15 cellular contexts compared by ENCODE assay signal in the genomic region with DNA sequence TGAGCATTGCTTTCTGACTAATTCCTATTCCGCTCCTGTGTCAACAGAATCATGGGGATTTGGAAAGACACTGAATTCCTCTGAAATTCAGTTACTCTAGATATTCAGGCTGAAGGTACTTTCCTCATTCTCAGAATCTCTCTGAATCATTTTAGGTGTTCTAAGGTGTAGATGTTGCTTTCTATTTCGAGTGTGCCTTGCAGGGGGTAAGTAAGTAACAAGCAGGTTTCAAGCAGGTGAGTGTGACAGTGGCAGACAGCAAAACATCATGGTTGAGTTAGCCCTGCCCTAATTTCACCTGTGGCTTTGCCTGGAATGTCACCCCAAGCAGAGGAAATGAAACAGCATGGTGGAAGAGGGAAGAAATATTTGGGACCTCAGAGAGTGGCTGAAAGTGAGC.
DNase-seq lines count a peak whose midpoint lies in the region; ATAC-seq and TF ChIP-seq lines count a peak whose summit lies in the region.
"Had no signal": no experiment of that assay in that cellular context is flagged by ENCODE, and none has a peak within 500 bp of the region (broad histone marks: within the 10 kb centered on the region; RNA-seq: fewer than 3 reads in every experiment).

No MANE protein-coding gene starts in this region.

- no peak for TF ChIP-seq POLR2A in thyroid gland (IDR thresholded peaks at IDR 0.05)

- no peaks in the 10 kb centered on the region for H3K27me3 ChIP-seq in thyroid gland
- no peaks in the 10 kb centered on the region for H3K27me3 ChIP-seq in effector memory CD4-positive, alpha-beta T cell (replicated peaks; ENCODE audit: control insufficient read depth, insufficient read depth, low read length, poor library complexity, severe bottlenecking)
- H3K27me3 ChIP-seq: BLaER1 treated with 17β-estradiol and CSF1 and Interleukin-3, amounts not matched to agents 10 nM and 100 nM had no signal

- DNase-seq in activated naive CD4-positive, alpha-beta T cell treated with anti-CD3 and anti-CD28 coated beads, Interleukin-2, amount 50 U/mL, for 16 hours: no peak
- DNase-seq in WTC11 (ENCODE audit: low spot score) (no peak), kidney tubule cell (ENCODE audit: low spot score) (peak; percentile 93), thyroid gland (peak; percentile 42 to 46)
- no peak for DNase-seq in effector memory CD4-positive, alpha-beta T cell
- no peak for DNase-seq in naive thymus-derived CD8-positive, alpha-beta T cell
- DNase-seq: Calu3; CD4-positive, CD25-positive, alpha-beta regulatory T cell; DMS 273 treated with DMSO at 0.1 percent for 48 hours; GM23248; H7 had no signal

- no peaks in the 10 kb centered on the region for H3K4me1 ChIP-seq in thyroid gland
- no peaks in the 10 kb centered on the region for H3K4me1 ChIP-seq in effector memory CD4-positive, alpha-beta T cell (ENCODE audit: control insufficient read depth, insufficient read depth, low read length, poor library complexity, severe bottlenecking)

- TF ChIP-seq CTCF in WTC11 (IDR thresholded peaks at IDR 0.05) (no peak), thyroid gland (IDR thresholded peaks at IDR 0.05) (no peak)

- H3K27ac Mint-ChIP-seq in activated naive CD4-positive, alpha-beta T cell treated with anti-CD3 and anti-CD28 coated beads, Interleukin-2, amount 50 U/mL, for 24 hours: peak overlapping the region; percentile 1
- H3K27ac Mint-ChIP-seq in WTC11: peak overlapping the region; percentile 19
- H3K27ac Mint-ChIP-seq in naive thymus-derived CD8-positive, alpha-beta T cell: no peak overlapping the region
- H3K27ac Mint-ChIP-seq: CD4-positive, CD25-positive, alpha-beta regulatory T cell had no signal

- WGBS in thyroid gland, 2 donors: 46 to 50% methylated on average over 2 of the region's 2 CpGs

- H3K4me3 Mint-ChIP-seq in activated naive CD4-positive, alpha-beta T cell treated with anti-CD3 and anti-CD28 coated beads, Interleukin-2, amount 50 U/mL, for 24 hours: no peak overlapping the region
- H3K4me3 Mint-ChIP-seq in WTC11: no peak overlapping the region
- H3K4me3 Mint-ChIP-seq in naive thymus-derived CD8-positive, alpha-beta T cell: no peak overlapping the region
- H3K4me3 Mint-ChIP-seq: CD4-positive, CD25-positive, alpha-beta regulatory T cell had no signal

- H3K27ac ChIP-seq in thyroid gland: no peak overlapping the region
- no peak overlapping the region for H3K27ac ChIP-seq in effector memory CD4-positive, alpha-beta T cell (ENCODE audit: insufficient read depth, low read length, poor library complexity, severe bottlenecking)
- H3K27ac ChIP-seq: BLaER1 treated with 17β-estradiol and CSF1 and Interleukin-3, amounts not matched to agents 10 nM and 100 nM; GM23248; HL-60 had no signal

- POLR2A ChIA-PET in WTC11 (lab: Charles Lee): no interaction called here
- POLR2A ChIA-PET in naive thymus-derived CD8-positive, alpha-beta T cell (lab: Charles Lee): no interaction called here

- H3K36me3 Mint-ChIP-seq in activated naive CD4-positive, alpha-beta T cell treated with anti-CD3 and anti-CD28 coated beads, Interleukin-2, amount 50 U/mL, for 24 hours: no peaks in the 10 kb centered on the region
- H3K36me3 Mint-ChIP-seq in WTC11: peaks cover 8% of the 10 kb centered on the region
- peaks cover 0 to 5% (median 0%) of the 10 kb centered on the region in 3 donors for H3K36me3 Mint-ChIP-seq in naive thymus-derived CD8-positive, alpha-beta T cell
- H3K36me3 Mint-ChIP-seq: CD4-positive, CD25-positive, alpha-beta regulatory T cell had no signal

- intact Hi-C loops in thyroid gland (cut with DNase I): no loop called here

- peaks cover 1% of the 10 kb centered on the region for H3K27me3 Mint-ChIP-seq in activated naive CD4-positive, alpha-beta T cell treated with anti-CD3 and anti-CD28 coated beads, Interleukin-2, amount 50 U/mL, for 24 hours
- H3K27me3 Mint-ChIP-seq in WTC11 (ENCODE audit: low read depth): no peaks in the 10 kb centered on the region; the same call in 1 of the 2 replicates
- H3K27me3 Mint-ChIP-seq in naive thymus-derived CD8-positive, alpha-beta T cell: peaks cover 0 to 11% (median 4%) of the 10 kb centered on the region in 5 donors
- H3K27me3 Mint-ChIP-seq: CD4-positive, CD25-positive, alpha-beta regulatory T cell had no signal

- ATAC-seq in WTC11: no peak
- no peak for ATAC-seq in HG02610 (IDR thresholded peaks at IDR 0.05; ENCODE audit: unreplicated experiment)
- no peak for ATAC-seq in naive thymus-derived CD8-positive, alpha-beta T cell

- no peaks in the 10 kb centered on the region for H3K36me3 ChIP-seq in thyroid gland
- no peaks in the 10 kb centered on the region for H3K36me3 ChIP-seq in effector memory CD4-positive, alpha-beta T cell (ENCODE audit: control insufficient read depth, insufficient read depth, low read length)
- H3K36me3 ChIP-seq: BLaER1 treated with 17β-estradiol and CSF1 and Interleukin-3, amounts not matched to agents 10 nM and 100 nM had no signal

- H3K4me1 Mint-ChIP-seq in activated naive CD4-positive, alpha-beta T cell treated with anti-CD3 and anti-CD28 coated beads, Interleukin-2, amount 50 U/mL, for 24 hours: no peaks in the 10 kb centered on the region
- H3K4me1 Mint-ChIP-seq in WTC11: peaks cover 26% of the 10 kb centered on the region
- no peaks in the 10 kb centered on the region for H3K4me1 Mint-ChIP-seq in naive thymus-derived CD8-positive, alpha-beta T cell
- H3K4me1 Mint-ChIP-seq: CD4-positive, CD25-positive, alpha-beta regulatory T cell had no signal

- H3K9me3 Mint-ChIP-seq in activated naive CD4-positive, alpha-beta T cell treated with anti-CD3 and anti-CD28 coated beads, Interleukin-2, amount 50 U/mL, for 24 hours: peaks cover 16% of the 10 kb centered on the region
- peaks cover 20% of the 10 kb centered on the region for H3K9me3 Mint-ChIP-seq in WTC11
- H3K9me3 Mint-ChIP-seq in naive thymus-derived CD8-positive, alpha-beta T cell: peaks cover 0 to 27% (median 6%) of the 10 kb centered on the region in 9 donors

- H3K9me3 ChIP-seq in thyroid gland: no peaks in the 10 kb centered on the region
- no peaks in the 10 kb centered on the region for H3K9me3 ChIP-seq in effector memory CD4-positive, alpha-beta T cell (ENCODE audit: control insufficient read depth, low read length)

- CTCF ChIA-PET in WTC11 (lab: Charles Lee): no interaction called here

- no peak overlapping the region for H3K4me3 ChIP-seq in thyroid gland (replicated peaks in 1 of 3)
- H3K4me3 ChIP-seq in effector memory CD4-positive, alpha-beta T cell (ENCODE audit: insufficient read depth, low read depth, low read length, poor library complexity, severe bottlenecking): no peak overlapping the region
- H3K4me3 ChIP-seq: BLaER1 treated with 17β-estradiol and CSF1 and Interleukin-3, amounts not matched to agents 10 nM and 100 nM; GM23248 had no signal

TF ChIP-seq in WTC11, 78 proteins besides CTCF, POLR2A, EP300 and RAD21 (continues in another document):
- TF ChIP-seq SMAD4 (CRISPR knock-in tag; IDR thresholded peaks at IDR 0.05) (no peak), NR3C1 (CRISPR knock-in tag; conservative IDR thresholded peaks at IDR 0.05; ENCODE audit: low read depth) (no peak), FOXP1 (CRISPR knock-in tag; IDR thresholded peaks at IDR 0.05; ENCODE audit: borderline replicate concordance) (no peak), ZNF219 (CRISPR knock-in tag; IDR thresholded peaks at IDR 0.05; ENCODE audit: borderline replicate concordance) (no peak), ESRRA (CRISPR knock-in tag; IDR thresholded peaks at IDR 0.05; ENCODE audit: borderline replicate concordance) (no peak), PRRX2 (CRISPR knock-in tag; IDR thresholded peaks at IDR 0.05) (no peak), NFE2L1 (CRISPR knock-in tag; IDR thresholded peaks at IDR 0.05) (no peak), JAZF1 (CRISPR knock-in tag; IDR thresholded peaks at IDR 0.05) (no peak), IRF1 (CRISPR knock-in tag; IDR thresholded peaks at IDR 0.05) (no peak), NR2C2 (CRISPR knock-in tag; IDR thresholded peaks at IDR 0.05) (no peak), ZNF138 (CRISPR knock-in tag; conservative IDR thresholded peaks at IDR 0.05) (no peak)
- TF ChIP-seq, protein P1, sequence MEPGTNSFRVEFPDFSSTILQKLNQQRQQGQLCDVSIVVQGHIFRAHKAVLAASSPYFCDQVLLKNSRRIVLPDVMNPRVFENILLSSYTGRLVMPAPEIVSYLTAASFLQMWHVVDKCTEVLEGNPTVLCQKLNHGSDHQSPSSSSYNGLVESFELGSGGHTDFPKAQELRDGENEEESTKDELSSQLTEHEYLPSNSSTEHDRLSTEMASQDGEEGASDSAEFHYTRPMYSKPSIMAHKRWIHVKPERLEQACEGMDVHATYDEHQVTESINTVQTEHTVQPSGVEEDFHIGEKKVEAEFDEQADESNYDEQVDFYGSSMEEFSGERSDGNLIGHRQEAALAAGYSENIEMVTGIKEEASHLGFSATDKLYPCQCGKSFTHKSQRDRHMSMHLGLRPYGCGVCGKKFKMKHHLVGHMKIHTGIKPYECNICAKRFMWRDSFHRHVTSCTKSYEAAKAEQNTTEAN (CRISPR knock-in tag; IDR thresholded peaks at IDR 0.05): no peak
- TF ChIP-seq, protein P2, sequence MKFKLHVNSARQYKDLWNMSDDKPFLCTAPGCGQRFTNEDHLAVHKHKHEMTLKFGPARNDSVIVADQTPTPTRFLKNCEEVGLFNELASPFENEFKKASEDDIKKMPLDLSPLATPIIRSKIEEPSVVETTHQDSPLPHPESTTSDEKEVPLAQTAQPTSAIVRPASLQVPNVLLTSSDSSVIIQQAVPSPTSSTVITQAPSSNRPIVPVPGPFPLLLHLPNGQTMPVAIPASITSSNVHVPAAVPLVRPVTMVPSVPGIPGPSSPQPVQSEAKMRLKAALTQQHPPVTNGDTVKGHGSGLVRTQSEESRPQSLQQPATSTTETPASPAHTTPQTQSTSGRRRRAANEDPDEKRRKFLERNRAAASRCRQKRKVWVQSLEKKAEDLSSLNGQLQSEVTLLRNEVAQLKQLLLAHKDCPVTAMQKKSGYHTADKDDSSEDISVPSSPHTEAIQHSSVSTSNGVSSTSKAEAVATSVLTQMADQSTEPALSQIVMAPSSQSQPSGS (CRISPR knock-in tag; IDR thresholded peaks at IDR 0.05; ENCODE audit: borderline replicate concordance, low read depth): no peak
- TF ChIP-seq, protein P3, sequence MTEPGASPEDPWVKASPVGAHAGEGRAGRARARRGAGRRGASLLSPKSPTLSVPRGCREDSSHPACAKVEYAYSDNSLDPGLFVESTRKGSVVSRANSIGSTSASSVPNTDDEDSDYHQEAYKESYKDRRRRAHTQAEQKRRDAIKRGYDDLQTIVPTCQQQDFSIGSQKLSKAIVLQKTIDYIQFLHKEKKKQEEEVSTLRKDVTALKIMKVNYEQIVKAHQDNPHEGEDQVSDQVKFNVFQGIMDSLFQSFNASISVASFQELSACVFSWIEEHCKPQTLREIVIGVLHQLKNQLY (CRISPR knock-in tag; IDR thresholded peaks at IDR 0.05): no peak

Comparison
In these comparisons a context has a peak if more than half of its experiments do, and no peak if none do; other contexts are left out.
1. H3K27ac Mint-ChIP-seq: peak in activated naive CD4-positive, alpha-beta T cell treated with anti-CD3 and anti-CD28 coated beads, Interleukin-2, amount 50 U/mL, for 24 hours (single experiment) and WTC11 (single experiment); none in naive thymus-derived CD8-positive, alpha-beta T cell (0 of 10).
2. DNase-seq: peak in kidney tubule cell (single experiment) and thyroid gland (2 of 2); none in activated naive CD4-positive, alpha-beta T cell treated with anti-CD3 and anti-CD28 coated beads, Interleukin-2, amount 50 U/mL, for 16 hours (single experiment), WTC11 (single experiment), effector memory CD4-positive, alpha-beta T cell (0 of 3) and naive thymus-derived CD8-positive, alpha-beta T cell (0 of 10).